21 cellular contexts compared by ENCODE assay signal in genomic region chr2:145846986-145847385, GRCh38.
"Had no signal": no experiment of that assay in that cellular context is flagged by ENCODE, and none has a peak within 500 bp of the region (broad histone marks: within the 10 kb centered on the region; RNA-seq: fewer than 3 reads in every experiment).

No MANE protein-coding gene starts in this region.

- H3K4me1 ChIP-seq: ascending aorta, gastrocnemius medialis, heart right ventricle, left ventricle myocardium inferior, psoas muscle had no signal

- ATAC-seq: activated T-cell treated with anti-CD3 and anti-CD28 coated beads, Interleukin-2, amount 50 U/mL, for 4 hours; effector memory CD8-positive, alpha-beta T cell; gastrocnemius medialis; heart right ventricle; psoas muscle; stimulated activated naive CD8-positive, alpha-beta T cell treated with anti-CD3 and anti-CD28 coated beads, Interleukin-15, amount 100 ng/mL, for 72 hours had no signal

- H3K27ac ChIP-seq: ascending aorta, epithelial cell of prostate, gastrocnemius medialis, heart right ventricle, left ventricle myocardium inferior, psoas muscle, thoracic aorta had no signal

- H3K36me3 ChIP-seq: ascending aorta, gastrocnemius medialis, heart right ventricle, left ventricle myocardium inferior, sigmoid colon, thoracic aorta had no signal

- H3K4me3 ChIP-seq: ascending aorta, gastrocnemius medialis, heart right ventricle, left ventricle myocardium inferior, psoas muscle, sigmoid colon, thoracic aorta had no signal

- DNase-seq: activated CD4-positive, alpha-beta memory T cell treated with anti-CD3 and anti-CD28 coated beads for 36 hours; activated CD4-positive, alpha-beta T cell treated with anti-CD3 and anti-CD28 coated beads for 1 hour; activated gamma-delta T cell treated with Interleukin-2 at 50 U/mL for 16 hours; activated naive CD8-positive, alpha-beta T cell treated with anti-CD3 and anti-CD28 coated beads for 36 hours; activated T-cell treated with anti-CD3 and anti-CD28 coated beads, Interleukin-2, amount 50 U/mL, for 4 hours; central memory CD4-positive, alpha-beta T cell; effector memory CD8-positive, alpha-beta T cell; gastrocnemius medialis; heart right ventricle; islet precursor cell; left ventricle myocardium inferior; mesendoderm; nephron progenitor cell; psoas muscle; sigmoid colon; stimulated activated CD4-positive, alpha-beta T cell treated with anti-CD3 and anti-CD28 coated beads, Interleukin-4, amount 100 ng/mL, for 1 hour; stimulated activated CD8-positive, alpha-beta memory T cell treated with anti-CD3 and anti-CD28 coated beads, Interleukin-4, amount 100 ng/mL, for 48 hours; stimulated activated naive CD8-positive, alpha-beta T cell treated with anti-CD3 and anti-CD28 coated beads, Interleukin-15, amount 100 ng/mL, for 72 hours had no signal

- H3K27me3 ChIP-seq: ascending aorta, gastrocnemius medialis, heart right ventricle, sigmoid colon had no signal

- H3K9me3 ChIP-seq: ascending aorta, gastrocnemius medialis, heart right ventricle, left ventricle myocardium inferior, psoas muscle, sigmoid colon, thoracic aorta had no signal
